Comparison of ENCODE assay signal across 8 cellular contexts in the genomic region with DNA sequence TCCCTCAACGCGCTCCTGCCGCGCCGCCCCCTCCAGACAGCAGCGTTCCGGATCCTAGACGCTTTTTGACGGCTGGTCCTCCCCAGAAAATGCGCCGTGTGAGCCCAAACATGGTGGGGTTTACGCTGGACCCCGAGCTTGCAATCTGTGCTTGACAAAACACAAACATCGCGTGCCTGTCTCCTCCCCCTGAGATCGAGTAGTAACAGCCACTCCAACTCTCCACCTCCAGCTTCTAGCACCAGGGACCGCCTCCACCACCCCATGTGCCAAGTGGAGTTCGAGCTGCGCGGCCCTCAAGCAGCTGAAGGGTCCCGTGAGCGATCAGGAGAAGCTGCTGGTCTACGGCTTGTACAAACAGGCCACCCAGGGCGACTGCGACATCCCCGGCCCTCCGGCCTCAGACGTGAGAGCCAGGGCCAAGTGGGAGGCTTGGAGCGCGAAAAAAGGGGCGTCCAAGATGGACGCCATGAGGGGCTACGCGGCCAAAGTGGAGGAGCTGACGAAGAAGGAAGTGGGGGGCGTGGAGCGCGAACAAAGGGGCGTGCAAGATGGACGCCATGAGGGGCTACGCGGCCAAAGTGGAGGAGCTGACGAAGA. TPM values are rescaled to one million over a fixed set of nuclear protein-coding genes. Genes with fewer than 3 reads are reported as not detected.
DNase-seq lines count a peak whose midpoint lies in the region; ATAC-seq and TF ChIP-seq lines count a peak whose summit lies in the region.

No MANE protein-coding gene starts in this region.

- no peak for TF ChIP-seq POLR2A in erythroblast (IDR thresholded peaks at IDR 0.05; ENCODE audit: low read length)

- peak overlapping the region; percentile 75 for H3K4me3 ChIP-seq in mucosa of stomach (ENCODE audit: low read length)
- peak overlapping the region; percentile 75 for H3K4me3 ChIP-seq in urinary bladder (ENCODE audit: low read depth, low read length)

- H3K27ac ChIP-seq in urinary bladder (ENCODE audit: low read depth), result peak overlapping the region; percentile 80

- ATAC-seq in HG03045 (IDR thresholded peaks at IDR 0.05; ENCODE audit: unreplicated experiment), result peak; percentile 2

- peak overlapping the region; percentile 86 for H3K9ac ChIP-seq in mucosa of stomach (ENCODE audit: low read length)

- no peaks in the 10 kb centered on the region for H3K27me3 ChIP-seq in mucosa of stomach (ENCODE audit: control insufficient read depth, insufficient read depth, low read length)

- WGBS in urinary bladder, result 22% methylated on average over 43 of the region's 43 CpGs

- peaks cover 2% of the 10 kb centered on the region for H3K36me3 ChIP-seq in mucosa of stomach (ENCODE audit: control insufficient read depth, insufficient read depth, low read length)
- no peaks in the 10 kb centered on the region for H3K36me3 ChIP-seq in urinary bladder (ENCODE audit: insufficient read depth)

- DNase-seq in ELF-1 (ENCODE audit: low read depth, low spot score) (peak; percentile 68), SW480 (ENCODE audit: low spot score) (peak; percentile 21), erythroblast (lab: John Stamatoyannopoulos, UW) (peak; percentile 55 to 65), GM19240 (ENCODE audit: insufficient read length, low spot score) (no peak), SKM-1 treated with dmso at 0.1 percent for 144 hours (lab: John Stamatoyannopoulos, UW; ENCODE audit: unreplicated experiment) (no peak)

- H3K9me3 ChIP-seq in mucosa of stomach (ENCODE audit: control insufficient read depth, low read length), result no peaks in the 10 kb centered on the region

- peaks cover 14% of the 10 kb centered on the region for H3K4me1 ChIP-seq in mucosa of stomach (ENCODE audit: control insufficient read depth, insufficient read depth, low read length)
- peaks cover 1% of the 10 kb centered on the region for H3K4me1 ChIP-seq in urinary bladder (ENCODE audit: insufficient read depth)

RNA-seq across cellular contexts. Expression of a gene that starts 0.7 kb away (rescaled TPM):
- total RNA-seq in urinary bladder, result 7.3 TPM
- polyA plus RNA-seq in urinary bladder, result 18.8 TPM

RNA-seq across cellular contexts. Expression of a gene that starts 20.3 kb away (rescaled TPM):
- 13.7 TPM for total RNA-seq in urinary bladder
- polyA plus RNA-seq in urinary bladder, result 10.4 TPM

RNA-seq across cellular contexts. Expression of a gene that starts 29.4 kb away (rescaled TPM):
- 41.0 TPM for total RNA-seq in urinary bladder
- polyA plus RNA-seq in urinary bladder, result 44.0 TPM

RNA-seq across cellular contexts. Expression of a gene that starts 29.4 kb away (rescaled TPM):
- 9.9 TPM for total RNA-seq in urinary bladder
- 17.6 TPM for polyA plus RNA-seq in urinary bladder

RNA-seq across cellular contexts. Expression of a gene that starts 38.1 kb away (rescaled TPM):
- 14.2 TPM for total RNA-seq in urinary bladder
- polyA plus RNA-seq in urinary bladder, result 9.5 TPM

Comparison
In these comparisons a context has a peak if more than half of its experiments do, and no peak if none do; other contexts are left out.
1. DNase-seq: peak in ELF-1 (single experiment), SW480 (single experiment) and erythroblast (2 of 2); none in GM19240 (single experiment) and SKM-1 treated with dmso at 0.1 percent for 144 hours (single experiment).